In genomic region chr5:43066231-43066798, GRCh38 we compare ENCODE assay signal across 8 cellular contexts. TPM values are rescaled to one million over a fixed set of nuclear protein-coding genes. Genes with fewer than 3 reads are reported as not detected.
DNase-seq lines count a peak whose midpoint lies in the region; ATAC-seq and TF ChIP-seq lines count a peak whose summit lies in the region.

No MANE protein-coding gene starts in this region.

- H3K27ac Mint-ChIP-seq in WTC11, result peak overlapping the region; percentile 98
- peak overlapping the region; percentile 100 for H3K27ac Mint-ChIP-seq in central memory CD8-positive, alpha-beta T cell (ENCODE audit: low read depth)

- H3K27me3 Mint-ChIP-seq in WTC11 (ENCODE audit: low read depth), result no peaks in the 10 kb centered on the region
- no peaks in the 10 kb centered on the region for H3K27me3 Mint-ChIP-seq in central memory CD8-positive, alpha-beta T cell

- peak overlapping the region; percentile 89 for H3K4me3 ChIP-seq in kidney epithelial cell (ENCODE audit: low read depth, low read length)

- H3K4me3 Mint-ChIP-seq in WTC11, result peak overlapping the region; percentile 87
- peak overlapping the region; percentile 99 for H3K4me3 Mint-ChIP-seq in central memory CD8-positive, alpha-beta T cell

- TF ChIP-seq POLR2A in GM10847 (IDR thresholded peaks at IDR 0.05; ENCODE audit: extremely low read depth, insufficient read length), result peak; percentile 21

- TF ChIP-seq CTCF in WTC11 (IDR thresholded peaks at IDR 0.05), result no peak
- TF ChIP-seq CTCF in kidney epithelial cell (IDR thresholded peaks at IDR 0.05; ENCODE audit: insufficient read depth, low read length, poor library complexity, severe bottlenecking), result no peak

- peaks cover 13% of the 10 kb centered on the region for H3K36me3 Mint-ChIP-seq in WTC11
- peaks cover 51% of the 10 kb centered on the region for H3K36me3 Mint-ChIP-seq in central memory CD8-positive, alpha-beta T cell (ENCODE audit: insufficient read depth)

- POLR2A ChIA-PET in WTC11 (lab: Charles Lee), result interaction anchor here (1.5 to 2.3 kb wide), 3 partner anchors 49 to 75 kb away, joined by 3 to 14 read pairs (median 4); partner anchors contain the start of gene ZNF131

- H3K4me1 Mint-ChIP-seq in WTC11, result peaks cover 29% of the 10 kb centered on the region
- peaks cover 48% of the 10 kb centered on the region for H3K4me1 Mint-ChIP-seq in central memory CD8-positive, alpha-beta T cell

- no peaks in the 10 kb centered on the region for H3K27me3 ChIP-seq in kidney epithelial cell (ENCODE audit: control insufficient read depth, insufficient read depth, low read length)

- peak; percentile 62 for DNase-seq in NCI-H2029 treated with DMSO at 0.1 percent for 48 hours (lab: John Stamatoyannopoulos, UW)
- DNase-seq in WTC11 (ENCODE audit: low spot score), result peak; percentile 80
- DNase-seq in central memory CD8-positive, alpha-beta T cell (ENCODE audit: low spot score in 2 of 2), result peak; percentile 60 to 73
- no peak for DNase-seq in kidney epithelial cell (ENCODE audit: low read depth)
- DNase-seq in stimulated activated CD4-positive, alpha-beta T cell treated with anti-CD3 and anti-CD28 coated beads, Interleukin-15, amount 100 ng/mL, for 1 hour (ENCODE audit: low read depth in 1 of 2, low spot score in 1 of 2), result peak; percentile 52 to 54
- no peak for DNase-seq in HT-29 (ENCODE audit: low spot score)

- H3K36me3 ChIP-seq in kidney epithelial cell (ENCODE audit: control insufficient read depth, insufficient read depth, low read length), result no peaks in the 10 kb centered on the region

- CTCF ChIA-PET in WTC11 (lab: Charles Lee), result interaction anchor here (0.6 to 3.2 kb wide), 4 partner anchors 21 to 95 kb away, joined by 3 to 15 read pairs (median 6); partner anchors contain the start of gene ZNF131

- no peaks in the 10 kb centered on the region for H3K9me3 Mint-ChIP-seq in WTC11
- no peaks in the 10 kb centered on the region for H3K9me3 Mint-ChIP-seq in central memory CD8-positive, alpha-beta T cell

- ATAC-seq in HG02623 (IDR thresholded peaks at IDR 0.05; ENCODE audit: unreplicated experiment) (peak; percentile 24), WTC11 (peak; percentile 19)
- ATAC-seq in central memory CD8-positive, alpha-beta T cell (replicated peaks; ENCODE audit: extremely low read depth, poor library complexity, severe bottlenecking), result peak; percentile 35

TF ChIP-seq in WTC11, 78 proteins besides CTCF, POLR2A, EP300 and RAD21:
- TF ChIP-seq ARID4B (CRISPR knock-in tag; IDR thresholded peaks at IDR 0.05; ENCODE audit: borderline replicate concordance), result 0 out of 2 replicates have a peak, but pooled peaks have one; percentile 40
- TF ChIP-seq MYBL2 (CRISPR knock-in tag; IDR thresholded peaks at IDR 0.05), result no peak
- peak; percentile 51; the same call in 1 of the 2 replicates for TF ChIP-seq HMGXB4 (CRISPR knock-in tag; IDR thresholded peaks at IDR 0.05)
- 0 out of 2 replicates have a peak, but pooled peaks have one; percentile 18 for TF ChIP-seq FOXJ3 (CRISPR knock-in tag; IDR thresholded peaks at IDR 0.05; ENCODE audit: borderline replicate concordance)
- TF ChIP-seq TEAD1 (CRISPR knock-in tag; IDR thresholded peaks at IDR 0.05), result 0 out of 2 replicates have a peak, but pooled peaks have one; percentile 15
- 0 out of 2 replicates have a peak, but pooled peaks have one; percentile 46 for TF ChIP-seq FOXP4 (CRISPR knock-in tag; IDR thresholded peaks at IDR 0.05)
- TF ChIP-seq NFE2L1 (CRISPR knock-in tag; IDR thresholded peaks at IDR 0.05), result no peak
- TF ChIP-seq IRF1 (CRISPR knock-in tag; IDR thresholded peaks at IDR 0.05), result 0 out of 2 replicates have a peak, but pooled peaks have one; percentile 24
- no peak for TF ChIP-seq TP53 (CRISPR knock-in tag; IDR thresholded peaks at IDR 0.05)
- TF ChIP-seq ZNF232 (CRISPR knock-in tag; IDR thresholded peaks at IDR 0.05), result no peak

RNA-seq across cellular contexts. Expression of gene ANXA2R, which starts 26.2 kb away (rescaled TPM):
- total RNA-seq in WTC11 (2021) (0.72 to 1.1 TPM (median 0.96 TPM) in 3 replicates), kidney epithelial cell (0.34 and 0.79 TPM in 2 replicates)
- 21.1 and 22.7 TPM in 2 replicates for total RNA-seq in HT-29 (2014; rRNA removed; shearing (Covaris generic))

RNA-seq across cellular contexts. Expression of gene ZNF131, which starts 54.4 kb away (rescaled TPM):
- 34.7 to 37.2 TPM (median 36.0 TPM) in 3 replicates for total RNA-seq in WTC11 (2021)
- 35.2 and 35.5 TPM in 2 replicates for total RNA-seq in kidney epithelial cell
- total RNA-seq in HT-29 (2014; rRNA removed; shearing (Covaris generic)), result 31.8 and 35.5 TPM in 2 replicates

Comparison
In these comparisons a context has a peak if more than half of its experiments do, and no peak if none do; other contexts are left out.
1. DNase-seq: peak in NCI-H2029 treated with DMSO at 0.1 percent for 48 hours (single experiment), WTC11 (single experiment), central memory CD8-positive, alpha-beta T cell (2 of 2) and stimulated activated CD4-positive, alpha-beta T cell treated with anti-CD3 and anti-CD28 coated beads, Interleukin-15, amount 100 ng/mL, for 1 hour (2 of 2); none in kidney epithelial cell (single experiment) and HT-29 (single experiment).
2. RNA of gene ANXA2R, which starts 26.2 kb away (total RNA-seq): 21.1 to 22.7 TPM in HT-29; 0.34 to 0.79 TPM in kidney epithelial cell and 0.72 to 1.1 TPM in WTC11; every median in the first group is over 10 times any median in the second.
3. Peak in every context shown above with its lines, with median percentiles within 50 percentile points of each other: ATAC-seq.